Comparison of ENCODE assay signal across 7 cellular contexts in the genomic region with DNA sequence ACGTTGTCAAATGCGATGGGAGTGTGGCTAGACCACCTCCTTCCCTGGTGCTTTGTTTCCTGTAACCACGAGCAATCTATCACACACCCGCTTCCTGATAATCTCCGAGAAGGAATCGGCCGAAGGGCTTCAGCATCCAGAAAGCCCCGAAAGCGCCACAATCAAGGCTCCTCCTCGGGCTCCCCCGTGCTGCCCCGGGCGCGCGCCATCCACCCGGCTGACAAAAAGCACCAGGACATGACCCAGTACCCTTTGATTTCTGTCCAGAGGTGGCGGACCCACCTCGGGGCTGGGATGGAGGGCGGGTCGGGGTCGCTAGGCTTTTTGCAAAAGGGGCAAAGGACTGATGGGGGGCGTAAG.
DNase-seq lines count a peak whose midpoint lies in the region; ATAC-seq lines count a peak whose summit lies in the region.

No MANE protein-coding gene starts in this region.

- peak overlapping the region; percentile 85 for H3K4me3 ChIP-seq in iPS-18c (ENCODE audit: insufficient read depth, low read depth, low read length)

- peaks cover 30% of the 10 kb centered on the region for H3K4me1 Mint-ChIP-seq in activated T-cell treated with anti-CD3 and anti-CD28 coated beads, Interleukin-2, amount 50 U/mL, for 24 hours (ENCODE audit: low read depth)
- H3K4me1 Mint-ChIP-seq in stimulated activated naive CD8-positive, alpha-beta T cell treated with anti-CD3 and anti-CD28 coated beads, Interleukin-15, amount 100 ng/mL, for 72 hours = peaks cover 36% of the 10 kb centered on the region

- peak; percentile 10 for ATAC-seq in HG03432 (IDR thresholded peaks at IDR 0.05; ENCODE audit: unreplicated experiment)
- peak; percentile 35 for ATAC-seq in stimulated activated naive CD8-positive, alpha-beta T cell treated with anti-CD3 and anti-CD28 coated beads, Interleukin-15, amount 100 ng/mL, for 72 hours
- ATAC-seq in HG02938 (IDR thresholded peaks at IDR 0.05; ENCODE audit: unreplicated experiment) = no peak

- peak; percentile 53 for DNase-seq in activated T-cell treated with anti-CD3 and anti-CD28 coated beads, Interleukin-2, amount 50 U/mL, for 24 hours
- DNase-seq in stimulated activated naive CD8-positive, alpha-beta T cell treated with anti-CD3 and anti-CD28 coated beads, Interleukin-15, amount 100 ng/mL, for 72 hours = peak in 1 of 2 donors; percentile 35
- DNase-seq in NCI-H1694 treated with DMSO at 0.1 percent for 48 hours (lab: John Stamatoyannopoulos, UW) = no peak
- no peak for DNase-seq in activated gamma-delta T cell (lab: John Stamatoyannopoulos, UW)

- H3K4me3 Mint-ChIP-seq in activated T-cell treated with anti-CD3 and anti-CD28 coated beads, Interleukin-2, amount 50 U/mL, for 24 hours = peak overlapping the region; percentile 90
- peak overlapping the region; percentile 89 to 93 for H3K4me3 Mint-ChIP-seq in stimulated activated naive CD8-positive, alpha-beta T cell treated with anti-CD3 and anti-CD28 coated beads, Interleukin-15, amount 100 ng/mL, for 72 hours

- no peaks in the 10 kb centered on the region for H3K9me3 Mint-ChIP-seq in activated T-cell treated with anti-CD3 and anti-CD28 coated beads, Interleukin-2, amount 50 U/mL, for 24 hours
- no peaks in the 10 kb centered on the region for H3K9me3 Mint-ChIP-seq in stimulated activated naive CD8-positive, alpha-beta T cell treated with anti-CD3 and anti-CD28 coated beads, Interleukin-15, amount 100 ng/mL, for 72 hours

- H3K27ac Mint-ChIP-seq in activated T-cell treated with anti-CD3 and anti-CD28 coated beads, Interleukin-2, amount 50 U/mL, for 24 hours = peak overlapping the region; percentile 79
- H3K27ac Mint-ChIP-seq in stimulated activated naive CD8-positive, alpha-beta T cell treated with anti-CD3 and anti-CD28 coated beads, Interleukin-15, amount 100 ng/mL, for 72 hours = no peak overlapping the region

- peaks cover 11% of the 10 kb centered on the region for H3K36me3 Mint-ChIP-seq in activated T-cell treated with anti-CD3 and anti-CD28 coated beads, Interleukin-2, amount 50 U/mL, for 24 hours (ENCODE audit: low read depth)

- H3K9me3 ChIP-seq in iPS-18c (ENCODE audit: control insufficient read depth, insufficient read depth, low read length) = no peaks in the 10 kb centered on the region

- no peaks in the 10 kb centered on the region for H3K27me3 Mint-ChIP-seq in activated T-cell treated with anti-CD3 and anti-CD28 coated beads, Interleukin-2, amount 50 U/mL, for 24 hours
- H3K27me3 Mint-ChIP-seq in stimulated activated naive CD8-positive, alpha-beta T cell treated with anti-CD3 and anti-CD28 coated beads, Interleukin-15, amount 100 ng/mL, for 72 hours = no peaks in the 10 kb centered on the region
